Comparison of ENCODE assay signal across 17 cellular contexts in the genomic region with DNA sequence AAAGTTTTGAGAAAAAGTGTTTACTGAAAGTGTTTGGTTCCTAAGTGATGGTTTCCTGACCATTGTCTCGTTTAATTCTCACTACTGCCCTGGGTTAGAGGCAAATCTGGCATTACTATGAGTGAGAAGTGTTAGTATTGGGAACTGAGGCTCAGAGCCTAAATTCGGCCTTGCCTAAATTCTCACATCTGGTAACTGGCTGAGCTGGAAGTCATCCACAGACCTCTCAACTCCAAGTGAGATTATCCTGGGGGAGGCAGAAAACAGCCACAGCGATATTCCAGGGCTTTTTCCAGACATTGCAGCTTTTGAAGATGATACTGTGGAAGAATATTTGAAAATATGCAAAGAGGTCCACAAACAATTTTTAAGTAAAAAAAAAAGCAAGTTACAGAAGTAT.
DNase-seq lines count a peak whose midpoint lies in the region; ATAC-seq and TF ChIP-seq lines count a peak whose summit lies in the region.
"Had no signal": no experiment of that assay in that cellular context is flagged by ENCODE, and none has a peak within 500 bp of the region (broad histone marks: within the 10 kb centered on the region; RNA-seq: fewer than 3 reads in every experiment).

No MANE protein-coding gene starts in this region.

- 0 out of 3 replicates have a peak overlapping the region, but pooled peaks have one; percentile 1 for H2BK15ac ChIP-seq in IMR-90 (ENCODE audit: low read depth, low read length)

- no peak overlapping the region; the same call in 1 of the 2 replicates for H3K14ac ChIP-seq in IMR-90 (replicated peaks; ENCODE audit: low read depth, low read length)

- DNase-seq in IMR-90 (no peak), esophagus muscularis mucosa (ENCODE audit: extremely low spot score) (peak; percentile 47), fibroblast of villous mesenchyme (ENCODE audit: low read depth) (peak; percentile 5), LoVo (ENCODE audit: low spot score) (no peak), lower lobe of right lung (no peak)
- DNase-seq: BE2C; C1 segment of cervical spinal cord; CD4-positive, CD25-positive, alpha-beta regulatory T cell; CD8-positive, alpha-beta memory T cell; COR-L47; DMS 273 treated with DMSO at 0.1 percent for 48 hours; DMS53; DND-41; EL; H9 had no signal

- H3K56ac ChIP-seq in IMR-90 (ENCODE audit: extremely low read depth, insufficient read depth, low read length): no peak overlapping the region

- no peak overlapping the region for H2AFZ ChIP-seq in IMR-90 (replicated peaks; ENCODE audit: low read length, poor library complexity)

- H3K4me3 ChIP-seq in IMR-90 (ENCODE audit: insufficient read depth, low read depth, low read length) (no peak overlapping the region), esophagus muscularis mucosa (no peak overlapping the region), fibroblast of villous mesenchyme (ENCODE audit: low read depth, low read length) (no peak overlapping the region), lower lobe of right lung (no peak overlapping the region)
- H3K4me3 ChIP-seq: GM12878 had no signal

- POLR2A ChIA-PET in IMR-90 (lab: Charles Lee; ENCODE audit: unreplicated experiment): no interaction called here

- TF ChIP-seq RAD21 in IMR-90 (IDR thresholded peaks at IDR 0.05; ENCODE audit: low read length): no peak

- H3K9ac ChIP-seq in IMR-90 (ENCODE audit: low read depth, low read length): no peak overlapping the region

- H2AK9ac ChIP-seq in IMR-90 (replicated peaks; ENCODE audit: low read depth, low read length, poor library complexity): no peak overlapping the region

- TF ChIP-seq CTCF in IMR-90 (conservative IDR thresholded peaks at IDR 0.05; ENCODE audit: low read depth, low read length) (no peak), esophagus muscularis mucosa (IDR thresholded peaks at IDR 0.05) (no peak), fibroblast of villous mesenchyme (IDR thresholded peaks at IDR 0.05; ENCODE audit: insufficient read depth, low read depth, low read length) (no peak), lower lobe of right lung (IDR thresholded peaks at IDR 0.05) (no peak)

- intact Hi-C loops in IMR-90 (cut with micrococcal nuclease) (no loop called here), esophagus muscularis mucosa (cut with DNase I) (no loop called here), lower lobe of right lung (cut with DNase I) (no loop called here)

- H3K4ac ChIP-seq in IMR-90 (ENCODE audit: low read depth, low read length): no peak overlapping the region

- H3K9me3 ChIP-seq in IMR-90 (ENCODE audit: control insufficient read depth, insufficient read depth, low read length) (no peaks in the 10 kb centered on the region), esophagus muscularis mucosa (no peaks in the 10 kb centered on the region), lower lobe of right lung (no peaks in the 10 kb centered on the region)
- H3K9me3 ChIP-seq: BE2C had no signal

- H3K36me3 ChIP-seq in IMR-90 (ENCODE audit: control insufficient read depth, insufficient read depth, low read length): no peaks in the 10 kb centered on the region
- H3K36me3 ChIP-seq in esophagus muscularis mucosa: no peaks in the 10 kb centered on the region
- H3K36me3 ChIP-seq in lower lobe of right lung: no peaks in the 10 kb centered on the region
- H3K36me3 ChIP-seq: BE2C had no signal

- no peaks in the 10 kb centered on the region; the same call in 1 of the 2 replicates for H3K9me1 ChIP-seq in IMR-90 (ENCODE audit: insufficient read depth, low read length)

- no peak overlapping the region for H3K23ac ChIP-seq in IMR-90 (ENCODE audit: low read depth, low read length)

- BruUV-seq in IMR-90 (replicated peaks; lab: Mats Ljungman, UMichigan): no TSS peak

- no peak overlapping the region for H4K91ac ChIP-seq in IMR-90 (ENCODE audit: insufficient read depth, low read depth, low read length)

- no peaks in the 10 kb centered on the region for H4K20me1 ChIP-seq in IMR-90 (ENCODE audit: insufficient read depth, low read length)

- ATAC-seq in IMR-90 (ENCODE audit: low read depth) (no peak), HG03095 (IDR thresholded peaks at IDR 0.05; ENCODE audit: unreplicated experiment) (no peak), lower lobe of right lung (no peak)
- ATAC-seq: GM12878 had no signal

- H3K18ac ChIP-seq in IMR-90 (ENCODE audit: low read depth, low read length): no peak overlapping the region

- TF ChIP-seq POLR2A in IMR-90 (IDR thresholded peaks at IDR 0.05; ENCODE audit: low read depth, low read length) (no peak), esophagus muscularis mucosa (IDR thresholded peaks at IDR 0.05; ENCODE audit: low read depth) (no peak)

- peak overlapping the region; percentile 83 for H2BK20ac ChIP-seq in IMR-90 (ENCODE audit: low read depth, low read length)

- CTCF ChIA-PET in IMR-90 (lab: Yijun Ruan, JAX): no interaction called here

- no CpG with 5 or more reads among the region's 3 CpGs for WGBS in IMR-90 (ENCODE audit: extremely low coverage in 2 of 2, insufficient read length in 1 of 2), 2 experiments
- 76% methylated on average over 3 of the region's 3 CpGs for WGBS in esophagus muscularis mucosa

- no peak overlapping the region for H3K4me2 ChIP-seq in IMR-90 (ENCODE audit: low read depth, low read length)

- H3K79me1 ChIP-seq in IMR-90 (ENCODE audit: low read depth in 1 of 2, low read length in 2 of 2): no peaks in the 10 kb centered on the region

- H3K4me1 ChIP-seq in IMR-90 (ENCODE audit: control insufficient read depth, insufficient read depth, low read length): peaks cover 4% of the 10 kb centered on the region; the same call in 1 of the 2 replicates
- H3K4me1 ChIP-seq in esophagus muscularis mucosa: peaks cover 0 to 17% (median 4%) of the 10 kb centered on the region in 4 donors
- H3K4me1 ChIP-seq in lower lobe of right lung: no peaks in the 10 kb centered on the region
- H3K4me1 ChIP-seq: BE2C had no signal

- dilution Hi-C loops in IMR-90 (cut with HindIII; ENCODE audit: low sequenced_read_pairs, unreplicated experiment): no loop called here

- H4K5ac ChIP-seq in IMR-90 (ENCODE audit: low read depth, low read length): no peak overlapping the region

- no peak overlapping the region for H4K8ac ChIP-seq in IMR-90 (ENCODE audit: low read depth in 2 of 2, low read length in 2 of 2)

- H3K27me3 ChIP-seq in IMR-90 (ENCODE audit: control insufficient read depth, insufficient read depth, low read length): no peaks in the 10 kb centered on the region
- no peaks in the 10 kb centered on the region for H3K27me3 ChIP-seq in esophagus muscularis mucosa
- H3K27me3 ChIP-seq in lower lobe of right lung (ENCODE audit: low read depth): no peaks in the 10 kb centered on the region
- H3K27me3 ChIP-seq: BE2C had no signal

- H3K27ac ChIP-seq in IMR-90 (ENCODE audit: insufficient read depth, low read length) (no peak overlapping the region), esophagus muscularis mucosa (replicated peaks in 1 of 4) (no peak overlapping the region), lower lobe of right lung (no peak overlapping the region)

- H2BK5ac ChIP-seq in IMR-90 (ENCODE audit: low read depth, low read length, poor library complexity, severe bottlenecking): no peak overlapping the region

- in situ Hi-C loops in IMR-90 (cut with MboI; ENCODE audit: low sequenced_read_pairs): no loop called here

- peak overlapping the region; percentile 62; the same call in 1 of the 2 replicates for H2AK5ac ChIP-seq in IMR-90 (ENCODE audit: low read depth, low read length)

- H2BK120ac ChIP-seq in IMR-90 (ENCODE audit: low read depth, low read length): peak overlapping the region; percentile 62; the same call in 1 of the 2 replicates

- TF ChIP-seq EP300 in esophagus muscularis mucosa (IDR thresholded peaks at IDR 0.05): no peak

TF ChIP-seq in IMR-90, 13 proteins besides CTCF, POLR2A, EP300 and RAD21:
- TF ChIP-seq RFX5 (IDR thresholded peaks at IDR 0.05; ENCODE audit: low read depth, low read length) (no peak), SMC3 (IDR thresholded peaks at IDR 0.05; ENCODE audit: low read depth, low read length) (no peak), MAFK (IDR thresholded peaks at IDR 0.05; ENCODE audit: low read depth, low read length) (no peak), CHD1 (IDR thresholded peaks at IDR 0.05; ENCODE audit: low read depth, low read length) (no peak), CEBPB (IDR thresholded peaks at IDR 0.05; ENCODE audit: low read depth, low read length) (no peak), FOS (IDR thresholded peaks at IDR 0.05; ENCODE audit: low read depth, low read length) (no peak), NFE2L2 (IDR thresholded peaks at IDR 0.05; ENCODE audit: low read depth, low read length) (no peak), MAZ (IDR thresholded peaks at IDR 0.05; ENCODE audit: borderline replicate concordance, low read depth, low read length) (no peak), BHLHE40 (IDR thresholded peaks at IDR 0.05; ENCODE audit: low read depth, low read length) (no peak), RCOR1 (IDR thresholded peaks at IDR 0.05; ENCODE audit: insufficient replicate concordance, low read length) (no peak)
- TF ChIP-seq, protein P1, sequence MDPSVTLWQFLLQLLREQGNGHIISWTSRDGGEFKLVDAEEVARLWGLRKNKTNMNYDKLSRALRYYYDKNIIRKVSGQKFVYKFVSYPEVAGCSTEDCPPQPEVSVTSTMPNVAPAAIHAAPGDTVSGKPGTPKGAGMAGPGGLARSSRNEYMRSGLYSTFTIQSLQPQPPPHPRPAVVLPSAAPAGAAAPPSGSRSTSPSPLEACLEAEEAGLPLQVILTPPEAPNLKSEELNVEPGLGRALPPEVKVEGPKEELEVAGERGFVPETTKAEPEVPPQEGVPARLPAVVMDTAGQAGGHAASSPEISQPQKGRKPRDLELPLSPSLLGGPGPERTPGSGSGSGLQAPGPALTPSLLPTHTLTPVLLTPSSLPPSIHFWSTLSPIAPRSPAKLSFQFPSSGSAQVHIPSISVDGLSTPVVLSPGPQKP (IDR thresholded peaks at IDR 0.05; ENCODE audit: borderline replicate concordance, low read depth, low read length): no peak
- TF ChIP-seq, protein P2, sequence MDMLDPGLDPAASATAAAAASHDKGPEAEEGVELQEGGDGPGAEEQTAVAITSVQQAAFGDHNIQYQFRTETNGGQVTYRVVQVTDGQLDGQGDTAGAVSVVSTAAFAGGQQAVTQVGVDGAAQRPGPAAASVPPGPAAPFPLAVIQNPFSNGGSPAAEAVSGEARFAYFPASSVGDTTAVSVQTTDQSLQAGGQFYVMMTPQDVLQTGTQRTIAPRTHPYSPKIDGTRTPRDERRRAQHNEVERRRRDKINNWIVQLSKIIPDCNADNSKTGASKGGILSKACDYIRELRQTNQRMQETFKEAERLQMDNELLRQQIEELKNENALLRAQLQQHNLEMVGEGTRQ (IDR thresholded peaks at IDR 0.05; ENCODE audit: low read depth, low read length): no peak

Comparison
In these comparisons a context has a peak if more than half of its experiments do, and no peak if none do; other contexts are left out.
1. DNase-seq: peak in esophagus muscularis mucosa (single experiment) and fibroblast of villous mesenchyme (single experiment); none in IMR-90 (single experiment), LoVo (single experiment) and lower lobe of right lung (single experiment).